ENCODE assay signal across 2 cellular contexts in genomic region chr17:40859536-40859935, GRCh38.
TF ChIP-seq lines count a peak whose summit lies in the region.

No MANE protein-coding gene starts in this region.

TF ChIP-seq in A549, 52 proteins besides CTCF, POLR2A, EP300 and RAD21:
- no peak for TF ChIP-seq CHD2 (IDR thresholded peaks at IDR 0.05; ENCODE audit: low read length, partially characterized antibody)
- no peak for TF ChIP-seq EHMT2 (IDR thresholded peaks at IDR 0.05; ENCODE audit: low read depth)
- TF ChIP-seq CBX8 (IDR thresholded peaks at IDR 0.05) = no peak
- no peak for TF ChIP-seq KDM5A (IDR thresholded peaks at IDR 0.05)
- no peak for TF ChIP-seq NFE2L2 (conservative IDR thresholded peaks at IDR 0.05; ENCODE audit: low read length)
- TF ChIP-seq EHF (CRISPR knock-in tag; IDR thresholded peaks at IDR 0.05) = no peak
- TF ChIP-seq KDM1A (IDR thresholded peaks at IDR 0.05; ENCODE audit: low read depth) = no peak
- no peak for TF ChIP-seq CBX2 (IDR thresholded peaks at IDR 0.05; ENCODE audit: borderline replicate concordance, low read depth)
- TF ChIP-seq ZNF302 (CRISPR knock-in tag; IDR thresholded peaks at IDR 0.05) = no peak
- TF ChIP-seq FOSB (CRISPR knock-in tag; IDR thresholded peaks at IDR 0.05) = no peak
- no peak for TF ChIP-seq NR3C1 (IDR thresholded peaks at IDR 0.05)
- TF ChIP-seq HOXB13 (CRISPR knock-in tag; IDR thresholded peaks at IDR 0.05; ENCODE audit: low read depth) = no peak

TF ChIP-seq in IMR-90, 13 proteins besides CTCF, POLR2A, EP300 and RAD21:
- TF ChIP-seq CEBPB (IDR thresholded peaks at IDR 0.05; ENCODE audit: low read depth, low read length) = no peak
- TF ChIP-seq MAFK (IDR thresholded peaks at IDR 0.05; ENCODE audit: low read depth, low read length) = no peak
- TF ChIP-seq BHLHE40 (IDR thresholded peaks at IDR 0.05; ENCODE audit: low read depth, low read length) = no peak
- TF ChIP-seq SMC3 (IDR thresholded peaks at IDR 0.05; ENCODE audit: low read depth, low read length) = no peak
